In the genomic region with DNA sequence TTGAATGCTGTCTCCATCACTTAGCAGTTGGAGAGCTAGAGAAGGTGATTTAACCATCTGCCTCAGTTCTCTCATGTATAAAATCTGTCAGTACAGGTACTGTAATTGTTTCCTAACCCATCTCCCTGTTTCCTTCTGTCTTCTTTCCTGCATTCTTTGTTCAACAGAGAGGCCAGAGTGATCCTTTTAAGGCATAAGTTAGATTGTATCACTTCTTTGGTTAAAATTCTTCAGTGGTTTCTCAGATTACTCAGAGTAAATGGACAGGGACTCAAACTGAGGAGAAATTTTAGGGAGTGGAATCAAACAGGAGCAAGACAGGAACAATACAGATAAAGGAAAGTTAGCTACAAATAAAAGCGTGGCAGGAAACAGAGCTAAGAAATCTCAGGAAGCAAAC, we compare ENCODE assay signal across 1 cellular context.
TF ChIP-seq lines count a peak whose summit lies in the region.

No MANE protein-coding gene starts in this region.

TF ChIP-seq in SK-N-SH treated with all-trans-retinoic acid at 6 μM for 48 hours, 23 proteins besides CTCF, POLR2A, EP300 and RAD21:
- TF ChIP-seq BACH2 (CRISPR knock-in tag; IDR thresholded peaks at IDR 0.05; ENCODE audit: borderline replicate concordance) (no peak), TSHZ2 (CRISPR knock-in tag; IDR thresholded peaks at IDR 0.05) (no peak), RARB (CRISPR knock-in tag; IDR thresholded peaks at IDR 0.05) (no peak), GLIS3 (CRISPR knock-in tag; IDR thresholded peaks at IDR 0.05) (0 out of 2 replicates have a peak, but pooled peaks have one; percentile 14), ZC3H10 (CRISPR knock-in tag; IDR thresholded peaks at IDR 0.05) (no peak), ISL1 (CRISPR knock-in tag; IDR thresholded peaks at IDR 0.05) (peak; percentile 73), ZNF70 (CRISPR knock-in tag; IDR thresholded peaks at IDR 0.05) (no peak), ZNF565 (CRISPR knock-in tag; conservative IDR thresholded peaks at IDR 0.05; ENCODE audit: low read depth) (no peak), TCF4 (CRISPR knock-in tag; IDR thresholded peaks at IDR 0.05; ENCODE audit: borderline replicate concordance) (no peak), POU6F1 (CRISPR knock-in tag; IDR thresholded peaks at IDR 0.05; ENCODE audit: borderline replicate concordance, low read depth) (no peak), CSDC2 (CRISPR knock-in tag; IDR thresholded peaks at IDR 0.05) (no peak), ZFP30 (CRISPR knock-in tag; IDR thresholded peaks at IDR 0.05) (no peak)
- TF ChIP-seq, protein P1, sequence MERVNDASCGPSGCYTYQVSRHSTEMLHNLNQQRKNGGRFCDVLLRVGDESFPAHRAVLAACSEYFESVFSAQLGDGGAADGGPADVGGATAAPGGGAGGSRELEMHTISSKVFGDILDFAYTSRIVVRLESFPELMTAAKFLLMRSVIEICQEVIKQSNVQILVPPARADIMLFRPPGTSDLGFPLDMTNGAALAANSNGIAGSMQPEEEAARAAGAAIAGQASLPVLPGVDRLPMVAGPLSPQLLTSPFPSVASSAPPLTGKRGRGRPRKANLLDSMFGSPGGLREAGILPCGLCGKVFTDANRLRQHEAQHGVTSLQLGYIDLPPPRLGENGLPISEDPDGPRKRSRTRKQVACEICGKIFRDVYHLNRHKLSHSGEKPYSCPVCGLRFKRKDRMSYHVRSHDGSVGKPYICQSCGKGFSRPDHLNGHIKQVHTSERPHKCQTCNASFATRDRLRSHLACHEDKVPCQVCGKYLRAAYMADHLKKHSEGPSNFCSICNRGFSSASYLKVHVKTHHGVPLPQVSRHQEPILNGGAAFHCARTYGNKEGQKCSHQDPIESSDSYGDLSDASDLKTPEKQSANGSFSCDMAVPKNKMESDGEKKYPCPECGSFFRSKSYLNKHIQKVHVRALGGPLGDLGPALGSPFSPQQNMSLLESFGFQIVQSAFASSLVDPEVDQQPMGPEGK (CRISPR knock-in tag; IDR thresholded peaks at IDR 0.05; ENCODE audit: borderline replicate concordance): no peak
